Comparison of ENCODE assay signal across 8 cellular contexts in genomic region chrX:130171446-130172126, GRCh38. TPM values are rescaled to one million over a fixed set of nuclear protein-coding genes. Genes with fewer than 3 reads are reported as not detected.
DNase-seq lines count a peak whose midpoint lies in the region; ATAC-seq and TF ChIP-seq lines count a peak whose summit lies in the region.

Gene RAB33A (plus strand): TSS chrX:130171962. CDS start chrX:130172063, 101 bp downstream.

- H3K27me3 ChIP-seq in breast epithelium (peaks cover 0 to 34% of the 10 kb centered on the region in 2 donors), muscle layer of duodenum (ENCODE audit: low read depth, low read length) (no peaks in the 10 kb centered on the region), tibial artery (no peaks in the 10 kb centered on the region)

- DNase-seq in breast epithelium (ENCODE audit: low spot score in 2 of 2), result no peak
- DNase-seq in MCF 10A (ENCODE audit: unreplicated experiment), result no peak
- peak; percentile 26 for DNase-seq in NCI-H1105 (lab: John Stamatoyannopoulos, UW)
- peak; percentile 47 for DNase-seq in activated CD8-positive, alpha-beta memory T cell treated with anti-CD3 and anti-CD28 coated beads, Interleukin-2, amount 50 U/mL, for 4 hours
- peak in 1 of 2 donors; percentile 65 for DNase-seq in tibial artery

- CTCF ChIA-PET in MCF 10A (lab: Yijun Ruan, JAX), result no interaction called here

- no peaks in the 10 kb centered on the region for H3K9me3 Mint-ChIP-seq in MCF 10A (ENCODE audit: unreplicated experiment)

- POLR2A ChIA-PET in MCF 10A (lab: Yijun Ruan, JAX), result no interaction called here

- H3K27ac Mint-ChIP-seq in MCF 10A (ENCODE audit: low read depth, unreplicated experiment), result no peak within 1 kb of the TSS

- H3K36me3 ChIP-seq in breast epithelium, result no peaks in the 10 kb centered on the region
- H3K36me3 ChIP-seq in muscle layer of duodenum (ENCODE audit: control insufficient read depth in 1 of 2, insufficient read depth in 2 of 2, low read length in 2 of 2), result no peaks in the 10 kb centered on the region
- no peaks in the 10 kb centered on the region for H3K36me3 ChIP-seq in tibial artery

- H3K4me1 ChIP-seq in breast epithelium, result no peaks in the 10 kb centered on the region
- peaks cover 0 to 11% of the 10 kb centered on the region in 2 donors for H3K4me1 ChIP-seq in muscle layer of duodenum (ENCODE audit: control insufficient read depth in 1 of 2, insufficient read depth in 2 of 2, low read length in 2 of 2)
- peaks cover 0 to 35% (median 9%) of the 10 kb centered on the region in 4 donors for H3K4me1 ChIP-seq in tibial artery

- H3K27ac ChIP-seq in breast epithelium (peak within 1 kb of the TSS in 1 of 2 donors; percentile 56), muscle layer of duodenum (ENCODE audit: low read length) (no peak within 1 kb of the TSS), tibial artery (peak within 1 kb of the TSS; percentile 83 to 84)

- H3K4me1 Mint-ChIP-seq in MCF 10A (ENCODE audit: insufficient read depth, unreplicated experiment), result peaks cover 19% of the 10 kb centered on the region

- no TSS peak for BruUV-seq in MCF 10A (replicated peaks; lab: Mats Ljungman, UMichigan)

- no peak for TF ChIP-seq POLR2A in breast epithelium (IDR thresholded peaks at IDR 0.05)

- H3K4me3 ChIP-seq in breast epithelium, result peak within 1 kb of the TSS; percentile 44 to 67 (median 47)
- peak within 1 kb of the TSS; percentile 44 to 71 for H3K4me3 ChIP-seq in muscle layer of duodenum (ENCODE audit: low read depth in 1 of 2, low read length in 2 of 2)
- peak within 1 kb of the TSS; percentile 48 to 59 for H3K4me3 ChIP-seq in tibial artery

- peak; percentile 36 for ATAC-seq in esophagus mucosa
- no peak for ATAC-seq in GM21360 (IDR thresholded peaks at IDR 0.05; ENCODE audit: unreplicated experiment)

- H3K27me3 Mint-ChIP-seq in MCF 10A (ENCODE audit: insufficient read depth, unreplicated experiment), result peaks cover 46% of the 10 kb centered on the region

- H3K9me3 ChIP-seq in breast epithelium (no peaks in the 10 kb centered on the region), muscle layer of duodenum (ENCODE audit: control insufficient read depth in 1 of 2, low read length in 2 of 2) (no peaks in the 10 kb centered on the region), tibial artery (no peaks in the 10 kb centered on the region)

- TF ChIP-seq CTCF in breast epithelium (IDR thresholded peaks at IDR 0.05) (no peak), MCF 10A (IDR thresholded peaks at IDR 0.05; ENCODE audit: unreplicated experiment) (no peak), tibial artery (IDR thresholded peaks at IDR 0.05) (no peak)

- H3K36me3 Mint-ChIP-seq in MCF 10A (ENCODE audit: insufficient read depth, unreplicated experiment), result peaks cover 2% of the 10 kb centered on the region

- no peak within 1 kb of the TSS for H3K4me3 Mint-ChIP-seq in MCF 10A (ENCODE audit: unreplicated experiment)

- intact Hi-C loops in breast epithelium (cut with DNase I; ENCODE audit: low total_unique reads), result no loop called here
- intact Hi-C loops in MCF 10A (cut with micrococcal nuclease), result no loop called here
- intact Hi-C loops in tibial artery (cut with DNase I; ENCODE audit: low total_unique reads), result no loop called here

RNA-seq across cellular contexts. Expression of gene RAB33A, which starts in this region (rescaled TPM):
- total RNA-seq in breast epithelium, result 1 to 10 TPM in 2 of 3 donors, under 1 TPM in 1; 0.73 to 2.6 (median 1.6) TPM
- total RNA-seq in MCF 10A (2022), result not detected in 2 replicates
- 0.20 TPM for total RNA-seq in esophagus mucosa

Comparison
In these comparisons a context has a peak if more than half of its experiments do, and no peak if none do; other contexts are left out.
1. Peak in ATAC-seq in esophagus mucosa; RNA of the gene not detected or under 1 TPM.
2. DNase-seq: peak in NCI-H1105 (single experiment) and activated CD8-positive, alpha-beta memory T cell treated with anti-CD3 and anti-CD28 coated beads, Interleukin-2, amount 50 U/mL, for 4 hours (single experiment); none in breast epithelium (0 of 2) and MCF 10A (single experiment).
3. Peak in every context shown above with its lines, with median percentiles within 50 percentile points of each other: H3K4me3 ChIP-seq.